ENCODE assay signal across 8 cellular contexts in the genomic region with DNA sequence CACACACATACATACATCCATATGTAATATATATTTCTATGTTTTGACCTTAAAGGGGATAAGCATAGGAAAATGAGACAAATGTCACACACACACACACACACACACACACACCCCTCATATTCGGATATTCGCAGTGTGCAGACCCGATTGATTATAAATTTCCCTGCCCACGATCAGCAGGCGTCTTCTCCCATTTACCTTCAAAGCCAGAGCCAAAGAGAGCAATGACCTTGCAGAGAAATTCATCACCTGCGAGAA. TPM values are rescaled to one million over a fixed set of nuclear protein-coding genes. Genes with fewer than 3 reads are reported as not detected.
DNase-seq lines count a peak whose midpoint lies in the region; ATAC-seq and TF ChIP-seq lines count a peak whose summit lies in the region.

No MANE protein-coding gene starts in this region.

- H3K27me3 ChIP-seq in right atrium auricular region = no peaks in the 10 kb centered on the region
- H3K27me3 ChIP-seq in colonic mucosa = no peaks in the 10 kb centered on the region
- H3K27me3 ChIP-seq in muscle layer of colon (ENCODE audit: control insufficient read depth in 1 of 2, insufficient read depth in 2 of 2, low read length in 2 of 2) = no peaks in the 10 kb centered on the region
- no peaks in the 10 kb centered on the region for H3K27me3 ChIP-seq in uterus

- TF ChIP-seq CTCF in right atrium auricular region (IDR thresholded peaks at IDR 0.05) (no peak), colonic mucosa (IDR thresholded peaks at IDR 0.05) (no peak), uterus (IDR thresholded peaks at IDR 0.05) (no peak)

- DNase-seq in right atrium auricular region (ENCODE audit: low spot score) (no peak), Right ventricle myocardium inferior (ENCODE audit: missing footprints) (no peak), colonic mucosa (no peak), uterus (no peak), kidney glomerular epithelial cell (lab: John Stamatoyannopoulos, UW) (no peak), epidermal melanocyte (ENCODE audit: insufficient read length, low spot score) (no peak)
- DNase-seq in stimulated activated CD4-positive, alpha-beta T cell treated with anti-CD3 and anti-CD28 coated beads, Interleukin-4, amount 100 ng/mL, for 4 hours = no peak

- H3K9ac ChIP-seq in colonic mucosa (ENCODE audit: low read depth in 2 of 2, low read length in 2 of 2) = peak overlapping the region; percentile 86 to 90
- no peak overlapping the region for H3K9ac ChIP-seq in muscle layer of colon (ENCODE audit: low read length)

- peak overlapping the region; percentile 59 to 74 for H3K4me3 ChIP-seq in right atrium auricular region
- H3K4me3 ChIP-seq in colonic mucosa = peak overlapping the region; percentile 85
- H3K4me3 ChIP-seq in muscle layer of colon (ENCODE audit: low read depth in 1 of 2, low read length in 2 of 2) = peak overlapping the region; percentile 53 to 61
- peak overlapping the region; percentile 34 to 57 for H3K4me3 ChIP-seq in uterus

- peak overlapping the region; percentile 79 to 86 for H3K27ac ChIP-seq in right atrium auricular region
- H3K27ac ChIP-seq in colonic mucosa = peak overlapping the region; percentile 71
- H3K27ac ChIP-seq in muscle layer of colon (ENCODE audit: low read depth, low read length) = no peak overlapping the region
- peak overlapping the region in 1 of 2 donors; percentile 26 for H3K27ac ChIP-seq in uterus

- no peak for TF ChIP-seq POLR2A in uterus (IDR thresholded peaks at IDR 0.05)

- H3K36me3 ChIP-seq in right atrium auricular region (no peaks in the 10 kb centered on the region), colonic mucosa (no peaks in the 10 kb centered on the region), muscle layer of colon (ENCODE audit: insufficient read depth, low read length) (no peaks in the 10 kb centered on the region), uterus (no peaks in the 10 kb centered on the region)

- peaks cover 0 to 16% of the 10 kb centered on the region in 2 donors for H3K4me1 ChIP-seq in right atrium auricular region
- peaks cover 3% of the 10 kb centered on the region for H3K4me1 ChIP-seq in colonic mucosa
- H3K4me1 ChIP-seq in muscle layer of colon (ENCODE audit: insufficient read depth, low read length) = no peaks in the 10 kb centered on the region
- H3K4me1 ChIP-seq in uterus = no peaks in the 10 kb centered on the region

- ATAC-seq in Right ventricle myocardium inferior = no peak

- H3K9me3 ChIP-seq in right atrium auricular region (no peaks in the 10 kb centered on the region), colonic mucosa (no peaks in the 10 kb centered on the region), muscle layer of colon (ENCODE audit: low read length) (no peaks in the 10 kb centered on the region), uterus (no peaks in the 10 kb centered on the region)

- intact Hi-C loops in Right ventricle myocardium inferior (cut with DNase I) = loop anchor here (2.0 to 5.0 kb wide), 4 partner anchors 52 to 125 kb away; no protein-coding TSS in a partner anchor
- intact Hi-C loops in colonic mucosa (cut with DNase I) = no loop called here
- intact Hi-C loops in uterus (cut with DNase I; ENCODE audit: low total_unique reads) = no loop called here

RNA-seq across cellular contexts. Expression of a gene that starts 0.5 kb away (rescaled TPM):
- total RNA-seq in right atrium auricular region (1 to 10 TPM; 5.2 to 7.8 TPM), Right ventricle myocardium inferior (5.9 TPM), colonic mucosa (10 to 100 TPM; 22.5 to 26.8 TPM), uterus (1 to 10 TPM; 1.2 to 9.7 (median 3.2) TPM)
